ENCODE assay signal across 21 cellular contexts in genomic region chr7:1549357-1550004, GRCh38. TPM values are rescaled to one million over a fixed set of nuclear protein-coding genes. Genes with fewer than 3 reads are reported as not detected.
DNase-seq lines count a peak whose midpoint lies in the region; ATAC-seq and TF ChIP-seq lines count a peak whose summit lies in the region.
"Had no signal": no experiment of that assay in that cellular context is flagged by ENCODE, and none has a peak within 500 bp of the region (broad histone marks: within the 10 kb centered on the region; RNA-seq: fewer than 3 reads in every experiment).

No MANE protein-coding gene starts in this region.

- no peak overlapping the region for H3K14ac ChIP-seq in IMR-90 (replicated peaks; ENCODE audit: low read depth, low read length)

- no peak overlapping the region for H2BK5ac ChIP-seq in IMR-90 (ENCODE audit: low read depth, low read length, poor library complexity, severe bottlenecking)

- in situ Hi-C loops in IMR-90 (cut with MboI; ENCODE audit: low sequenced_read_pairs) = no loop called here

- peaks cover under 1% of the 10 kb centered on the region for H3K36me3 ChIP-seq in right atrium auricular region
- peaks cover 5% of the 10 kb centered on the region for H3K36me3 ChIP-seq in IMR-90 (ENCODE audit: control insufficient read depth, insufficient read depth, low read length)
- no peaks in the 10 kb centered on the region for H3K36me3 ChIP-seq in neural progenitor cell

- H2BK120ac ChIP-seq in IMR-90 (ENCODE audit: low read depth, low read length) = no peak overlapping the region

- H2AFZ ChIP-seq in IMR-90 (replicated peaks; ENCODE audit: low read length, poor library complexity) = no peak overlapping the region
- no peak overlapping the region for H2AFZ ChIP-seq in neural progenitor cell (replicated peaks)

- H3K56ac ChIP-seq in IMR-90 (ENCODE audit: extremely low read depth, insufficient read depth, low read length) = no peak overlapping the region

- no peaks in the 10 kb centered on the region for H3K79me2 ChIP-seq in neural progenitor cell (ENCODE audit: low read depth)

- H3K27me3 ChIP-seq in right cardiac atrium (ENCODE audit: control insufficient read depth, insufficient read depth) (no peaks in the 10 kb centered on the region), right atrium auricular region (no peaks in the 10 kb centered on the region), IMR-90 (ENCODE audit: control insufficient read depth, insufficient read depth, low read length) (no peaks in the 10 kb centered on the region), neural progenitor cell (no peaks in the 10 kb centered on the region)
- H3K27me3 ChIP-seq: BLaER1 treated with 17β-estradiol and CSF1 and Interleukin-3, amounts not matched to agents 10 nM and 100 nM had no signal

- no peak for ATAC-seq in right cardiac atrium
- ATAC-seq in IMR-90 (ENCODE audit: low read depth) = no peak
- no peak for ATAC-seq in HG02970 (IDR thresholded peaks at IDR 0.05; ENCODE audit: low FRiP score, unreplicated experiment)

- BruUV-seq in IMR-90 (replicated peaks; lab: Mats Ljungman, UMichigan) = no TSS peak

- H2AK9ac ChIP-seq in IMR-90 (replicated peaks; ENCODE audit: low read depth, low read length, poor library complexity) = no peak overlapping the region

- H3K4me1 Mint-ChIP-seq in neural progenitor cell = peaks cover 5% of the 10 kb centered on the region

- no peaks in the 10 kb centered on the region for H3K4me1 ChIP-seq in right cardiac atrium (ENCODE audit: control insufficient read depth, insufficient read depth, low read length)
- H3K4me1 ChIP-seq in right atrium auricular region = peaks cover 0 to 5% of the 10 kb centered on the region in 2 donors
- H3K4me1 ChIP-seq in IMR-90 (ENCODE audit: control insufficient read depth, insufficient read depth, low read length) = no peaks in the 10 kb centered on the region
- no peaks in the 10 kb centered on the region for H3K4me1 ChIP-seq in neural progenitor cell

- H3K9ac ChIP-seq in IMR-90 (ENCODE audit: low read depth, low read length) = no peak overlapping the region
- no peak overlapping the region for H3K9ac ChIP-seq in neural progenitor cell
- H3K9ac ChIP-seq: BLaER1 treated with 17β-estradiol and CSF1 and Interleukin-3, amounts not matched to agents 10 nM and 100 nM had no signal

- H3K18ac ChIP-seq in IMR-90 (ENCODE audit: low read depth, low read length) = no peak overlapping the region

- peak in 2 of 3 donors; percentile 47 to 61 for DNase-seq in right cardiac atrium
- DNase-seq in right atrium auricular region (ENCODE audit: low spot score) = no peak
- DNase-seq in IMR-90 = no peak
- no peak for DNase-seq in neural progenitor cell (ENCODE audit: low spot score)
- no peak for DNase-seq in GM19240 (ENCODE audit: insufficient read length, low spot score)
- DNase-seq in NCI-H2171 treated with DMSO at 0.1 percent for 48 hours (lab: John Stamatoyannopoulos, UW) = no peak
- DNase-seq: COR-L47, DMS 273 treated with DMSO at 0.1 percent for 48 hours, DMS79, EL, GDM1, NCI-H1048, NCI-H1417, NCI-H1694, NCI-H2029 treated with DMSO at 0.1 percent for 48 hours, NCI-H2227 treated with DMSO at 0.1 percent for 48 hours, NCI-H69, SHP77 treated with DMSO at 0.1 percent for 48 hours had no signal

- no peak overlapping the region for H3K23ac ChIP-seq in IMR-90 (ENCODE audit: low read depth, low read length)

- intact Hi-C loops in right cardiac atrium (cut with DNase I) = no loop called here
- intact Hi-C loops in IMR-90 (cut with micrococcal nuclease) = no loop called here

- no peak overlapping the region for H2BK20ac ChIP-seq in IMR-90 (ENCODE audit: low read depth, low read length)

- no peak overlapping the region for H3K4ac ChIP-seq in IMR-90 (ENCODE audit: low read depth, low read length)

- peak overlapping the region; percentile 59; the same call in 1 of the 2 replicates for H2AK5ac ChIP-seq in IMR-90 (ENCODE audit: low read depth, low read length)

- no peak overlapping the region for H4K8ac ChIP-seq in IMR-90 (ENCODE audit: low read depth in 2 of 2, low read length in 2 of 2)

- H2BK15ac ChIP-seq in IMR-90 (ENCODE audit: low read depth, low read length) = no peak overlapping the region

- H4K20me1 ChIP-seq in IMR-90 (ENCODE audit: insufficient read depth, low read length) (no peaks in the 10 kb centered on the region; the same call in 1 of the 2 replicates), neural progenitor cell (ENCODE audit: low read depth) (no peaks in the 10 kb centered on the region)

- no peaks in the 10 kb centered on the region for H3F3A ChIP-seq in neural progenitor cell (ENCODE audit: low read depth)

- H3K27ac Mint-ChIP-seq in neural progenitor cell = no peak overlapping the region

- POLR2A ChIA-PET in IMR-90 (lab: Charles Lee; ENCODE audit: unreplicated experiment) = no interaction called here

- no peaks in the 10 kb centered on the region for H3K36me3 Mint-ChIP-seq in neural progenitor cell
- H3K36me3 Mint-ChIP-seq: CD4-positive, alpha-beta memory T cell had no signal

- H3K9me3 ChIP-seq in right cardiac atrium (ENCODE audit: control insufficient read depth, low read length) (no peaks in the 10 kb centered on the region), right atrium auricular region (no peaks in the 10 kb centered on the region), IMR-90 (ENCODE audit: control insufficient read depth, insufficient read depth, low read length) (no peaks in the 10 kb centered on the region), neural progenitor cell (ENCODE audit: low read depth) (no peaks in the 10 kb centered on the region)
- H3K9me3 ChIP-seq: BLaER1 treated with 17β-estradiol and CSF1 and Interleukin-3, amounts not matched to agents 10 nM and 100 nM had no signal

- H3K9me3 Mint-ChIP-seq in neural progenitor cell = no peaks in the 10 kb centered on the region

- H3K79me1 ChIP-seq in IMR-90 (ENCODE audit: low read depth in 1 of 2, low read length in 2 of 2) = no peaks in the 10 kb centered on the region

- peaks cover 3% of the 10 kb centered on the region for H3K27me3 Mint-ChIP-seq in neural progenitor cell (ENCODE audit: insufficient read depth, low read depth)
- H3K27me3 Mint-ChIP-seq: CD4-positive, alpha-beta memory T cell had no signal

- CTCF ChIA-PET in IMR-90 (lab: Yijun Ruan, JAX) = no interaction called here

- H3K4me3 Mint-ChIP-seq in neural progenitor cell = peak overlapping the region; percentile 58
- H3K4me3 Mint-ChIP-seq: CD4-positive, alpha-beta memory T cell had no signal

- TF ChIP-seq POLR2A in IMR-90 (IDR thresholded peaks at IDR 0.05; ENCODE audit: low read depth, low read length) = no peak; the same call in 1 of the 2 replicates

- H4K91ac ChIP-seq in IMR-90 (ENCODE audit: insufficient read depth, low read depth, low read length) = no peak overlapping the region

- no peak overlapping the region for H3K27ac ChIP-seq in right cardiac atrium (ENCODE audit: low read length)
- no peak overlapping the region for H3K27ac ChIP-seq in right atrium auricular region
- no peak overlapping the region for H3K27ac ChIP-seq in IMR-90 (ENCODE audit: insufficient read depth, low read length)
- no peak overlapping the region for H3K27ac ChIP-seq in neural progenitor cell
- H3K27ac ChIP-seq: BLaER1 treated with 17β-estradiol and CSF1 and Interleukin-3, amounts not matched to agents 10 nM and 100 nM had no signal

- TF ChIP-seq RAD21 in IMR-90 (IDR thresholded peaks at IDR 0.05; ENCODE audit: low read length) = no peak

- TF ChIP-seq CTCF in right atrium auricular region (IDR thresholded peaks at IDR 0.05) = no peak
- no peak for TF ChIP-seq CTCF in IMR-90 (conservative IDR thresholded peaks at IDR 0.05; ENCODE audit: low read depth, low read length)
- no peak for TF ChIP-seq CTCF in neural progenitor cell (IDR thresholded peaks at IDR 0.05)

- WGBS in right cardiac atrium = 83% methylated on average over 27 of the region's 27 CpGs
- 96% methylated on average over 10 of the region's 27 CpGs; no CpG with 5 or more reads in 1 of the 2 experiments for WGBS in IMR-90 (ENCODE audit: extremely low coverage in 2 of 2, insufficient read length in 1 of 2), 2 experiments

- H3K4me2 ChIP-seq in IMR-90 (ENCODE audit: low read depth, low read length) (no peak overlapping the region), neural progenitor cell (no peak overlapping the region)

- no peaks in the 10 kb centered on the region; the same call in 1 of the 2 replicates for H3K9me1 ChIP-seq in IMR-90 (ENCODE audit: insufficient read depth, low read length)

- no peak overlapping the region for H3K4me3 ChIP-seq in right cardiac atrium (ENCODE audit: low read length)
- H3K4me3 ChIP-seq in right atrium auricular region = no peak overlapping the region
- H3K4me3 ChIP-seq in IMR-90 (ENCODE audit: insufficient read depth, low read depth, low read length) = no peak overlapping the region
- H3K4me3 ChIP-seq in neural progenitor cell = no peak overlapping the region
- H3K4me3 ChIP-seq: BLaER1 treated with 17β-estradiol and CSF1 and Interleukin-3, amounts not matched to agents 10 nM and 100 nM had no signal

- no peak overlapping the region for H4K5ac ChIP-seq in IMR-90 (ENCODE audit: low read depth, low read length)

- dilution Hi-C loops in IMR-90 (cut with HindIII; ENCODE audit: low sequenced_read_pairs, unreplicated experiment) = no loop called here

RNA-seq across cellular contexts. Expression of gene TMEM184A, which starts 6.5 kb away (rescaled TPM):
- total RNA-seq in right cardiac atrium (under 1 TPM in 3 of 4 donors, not detected in 1; 0.26 to 0.62 (median 0.49) TPM), right atrium auricular region (under 1 TPM in 1 of 2 donors, not detected in 1; 0.28 TPM), IMR-90 (2012; rRNA removed) (0.28 and 0.36 TPM in 2 replicates), neural progenitor cell (ENCODE audit: low replicate concordance) (0.17 and 0.22 TPM in 2 replicates)
- polyA plus RNA-seq in right cardiac atrium (0.38 TPM), IMR-90 (2012; rRNA removed) (1.9 TPM in 2 replicates)
- polyA plus RNA-seq in IMR-90 (2012; cell fraction: cytosol; rRNA removed) = 0.74 and 1.2 TPM in 2 replicates
- polyA plus RNA-seq in IMR-90 (2012; cell fraction: nucleus; rRNA removed; ENCODE audit: low replicate concordance) = 4.1 and 11.5 TPM in 2 replicates
- total RNA-seq: CD4-positive, alpha-beta memory T cell had no signal
- polyA plus RNA-seq: CD4-positive, alpha-beta memory T cell had no signal

RNA-seq across cellular contexts. Expression of gene MAFK, which starts 19.0 kb away (rescaled TPM):
- total RNA-seq in right cardiac atrium = 10 to 100 TPM; 43.6 to 69.3 (median 55.9) TPM
- polyA plus RNA-seq in right cardiac atrium = 73.8 TPM
- 10 to 100 TPM; 29.6 to 70.9 TPM for total RNA-seq in right atrium auricular region
- 16.4 and 19.2 TPM in 2 replicates for total RNA-seq in IMR-90 (2012; rRNA removed)
- 27.1 and 27.9 TPM in 2 replicates for polyA plus RNA-seq in IMR-90 (2012; rRNA removed)
- 9.3 and 16.3 TPM in 2 replicates for polyA plus RNA-seq in IMR-90 (2012; cell fraction: cytosol; rRNA removed)
- 216 and 262 TPM in 2 replicates for polyA plus RNA-seq in IMR-90 (2012; cell fraction: nucleus; rRNA removed; ENCODE audit: low replicate concordance)
- total RNA-seq in neural progenitor cell (ENCODE audit: low replicate concordance) = 4.3 and 4.7 TPM in 2 replicates

RNA-seq across cellular contexts. Expression of gene PSMG3, which starts 20.4 kb away (rescaled TPM):
- total RNA-seq in right cardiac atrium = 10 to 100 TPM; 11.6 to 16.2 (median 13.9) TPM
- 27.6 TPM for polyA plus RNA-seq in right cardiac atrium
- 10 to 100 TPM; 21.5 to 22.3 TPM for total RNA-seq in right atrium auricular region
- 30.6 and 37.3 TPM in 2 replicates for total RNA-seq in IMR-90 (2012; rRNA removed)
- polyA plus RNA-seq in IMR-90 (2012; rRNA removed) = 52.5 and 54.1 TPM in 2 replicates
- 44.0 and 63.2 TPM in 2 replicates for polyA plus RNA-seq in IMR-90 (2012; cell fraction: cytosol; rRNA removed)
- 74.3 and 81.9 TPM in 2 replicates for polyA plus RNA-seq in IMR-90 (2012; cell fraction: nucleus; rRNA removed; ENCODE audit: low replicate concordance)
- total RNA-seq in neural progenitor cell (ENCODE audit: low replicate concordance) = 31.1 and 50.3 TPM in 2 replicates

RNA-seq across cellular contexts. Expression of gene INTS1, which starts 45.3 kb away (rescaled TPM):
- total RNA-seq in right cardiac atrium (10 to 100 TPM; 30.6 to 48.3 (median 46.3) TPM), right atrium auricular region (10 to 100 TPM; 29.0 to 47.0 TPM), IMR-90 (2012; rRNA removed) (9.3 and 10.0 TPM in 2 replicates), neural progenitor cell (ENCODE audit: low replicate concordance) (16.5 and 76.7 TPM in 2 replicates)
- polyA plus RNA-seq in right cardiac atrium (39.0 TPM), IMR-90 (2012; rRNA removed) (40.1 and 47.1 TPM in 2 replicates)
- polyA plus RNA-seq in IMR-90 (2012; cell fraction: cytosol; rRNA removed) = 32.2 and 35.8 TPM in 2 replicates
- polyA plus RNA-seq in IMR-90 (2012; cell fraction: nucleus; rRNA removed; ENCODE audit: low replicate concordance) = 80.3 and 296 TPM in 2 replicates

Comparison
In these comparisons a context has a peak if more than half of its experiments do, and no peak if none do; other contexts are left out.
1. DNase-seq: peak in right cardiac atrium (2 of 3); none in right atrium auricular region (single experiment), IMR-90 (single experiment), neural progenitor cell (single experiment), GM19240 (single experiment) and NCI-H2171 treated with DMSO at 0.1 percent for 48 hours (single experiment).